23 cellular contexts compared by ENCODE assay signal in the genomic region with DNA sequence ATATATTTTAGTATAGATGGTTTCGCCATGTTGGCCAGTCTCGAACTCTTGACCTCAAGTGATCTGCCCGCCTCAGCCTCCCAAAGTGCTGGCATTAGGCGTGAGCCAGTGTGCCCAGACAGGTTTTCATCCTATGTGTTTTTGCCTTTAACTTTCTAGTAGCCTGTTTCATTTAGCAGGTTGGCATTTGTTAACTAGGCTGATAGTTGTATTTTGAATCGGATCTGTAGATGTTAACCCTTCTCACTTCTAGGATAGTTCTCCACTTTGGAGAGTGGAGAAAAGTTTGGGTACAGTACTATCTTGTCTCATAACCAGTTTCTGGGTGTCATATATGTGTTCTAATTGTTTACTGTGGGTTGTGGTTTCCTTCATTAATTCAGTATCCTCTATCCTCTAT. TPM values are rescaled to one million over a fixed set of nuclear protein-coding genes. Genes with fewer than 3 reads are reported as not detected.
"Had no signal": no experiment of that assay in that cellular context is flagged by ENCODE, and none has a peak within 500 bp of the region (broad histone marks: within the 10 kb centered on the region; RNA-seq: fewer than 3 reads in every experiment).

No MANE protein-coding gene starts in this region.

- DNase-seq: activated B cell treated with CpG ODN at 0.5 μM for 24 hours; activated CD4-positive, alpha-beta T cell treated with anti-CD3 and anti-CD28 coated beads for 48 hours; activated CD8-positive, alpha-beta T cell treated with anti-CD3 and anti-CD28 coated beads for 36 hours; activated effector memory CD4-positive, alpha-beta T cell treated with anti-CD3 and anti-CD28 coated beads, Interleukin-2, amount 50 U/mL, for 16 hours; activated naive CD8-positive, alpha-beta T cell treated with anti-CD3 and anti-CD28 coated beads, Interleukin-2, amount 10 ng/mL, durations not matched to agents 7 days and 5 days; anterior cingulate cortex; cerebellar nuclear complex; effector memory CD8-positive, alpha-beta T cell; foreskin keratinocyte; kidney glomerular epithelial cell; left ventricle myocardium superior; mesenchymal stem cell; natural killer cell; nucleus accumbens; right cardiac atrium; stimulated activated CD4-positive, alpha-beta T cell treated with anti-CD3 and anti-CD28 coated beads, Interleukin-4, amount 100 ng/mL, for 4 hours; stimulated activated CD8-positive, alpha-beta memory T cell treated with anti-CD3 and anti-CD28 coated beads, Interleukin-4, amount 100 ng/mL, for 48 hours; stimulated activated naive CD4-positive, alpha-beta T cell treated with Interleukin-2 at 50 U/mL for 16 hours; substantia nigra; uterus had no signal

- H3K4me3 Mint-ChIP-seq: activated B cell treated with CpG ODN at 0.5 μM for 24 hours; activated CD8-positive, alpha-beta T cell treated with anti-CD3 and anti-CD28 coated beads for 36 hours; activated naive CD8-positive, alpha-beta T cell treated with anti-CD3 and anti-CD28 coated beads, Interleukin-2, amount 10 ng/mL, durations not matched to agents 7 days and 5 days; dendritic cell treated with granulocyte-macrophage colony-stimulating factor and Interleukin-4, amounts not matched to agents 40 ng/mL and 50 ng/mL, for 4 days; effector memory CD8-positive, alpha-beta T cell; natural killer cell had no signal

- H3K9me3 Mint-ChIP-seq: activated B cell treated with CpG ODN at 0.5 μM for 24 hours; activated CD8-positive, alpha-beta T cell treated with anti-CD3 and anti-CD28 coated beads for 36 hours; activated naive CD8-positive, alpha-beta T cell treated with anti-CD3 and anti-CD28 coated beads, Interleukin-2, amount 10 ng/mL, durations not matched to agents 7 days and 5 days; dendritic cell treated with granulocyte-macrophage colony-stimulating factor and Interleukin-4, amounts not matched to agents 40 ng/mL and 50 ng/mL, for 4 days; effector memory CD8-positive, alpha-beta T cell; natural killer cell had no signal

- FAIRE-seq: TTC549 had no signal

- H3K27me3 Mint-ChIP-seq: activated B cell treated with CpG ODN at 0.5 μM for 24 hours; activated CD8-positive, alpha-beta T cell treated with anti-CD3 and anti-CD28 coated beads for 36 hours; activated naive CD8-positive, alpha-beta T cell treated with anti-CD3 and anti-CD28 coated beads, Interleukin-2, amount 10 ng/mL, durations not matched to agents 7 days and 5 days; dendritic cell treated with granulocyte-macrophage colony-stimulating factor and Interleukin-4, amounts not matched to agents 40 ng/mL and 50 ng/mL, for 4 days; effector memory CD8-positive, alpha-beta T cell had no signal

- H3K4me1 Mint-ChIP-seq: activated B cell treated with CpG ODN at 0.5 μM for 24 hours had no signal

- H3K27ac Mint-ChIP-seq: activated B cell treated with CpG ODN at 0.5 μM for 24 hours; activated naive CD8-positive, alpha-beta T cell treated with anti-CD3 and anti-CD28 coated beads, Interleukin-2, amount 10 ng/mL, durations not matched to agents 7 days and 5 days; dendritic cell treated with granulocyte-macrophage colony-stimulating factor and Interleukin-4, amounts not matched to agents 40 ng/mL and 50 ng/mL, for 4 days; natural killer cell had no signal

- ATAC-seq: activated CD8-positive, alpha-beta T cell treated with anti-CD3 and anti-CD28 coated beads for 36 hours; effector memory CD8-positive, alpha-beta T cell; foreskin keratinocyte; left ventricle myocardium superior; natural killer cell; right cardiac atrium had no signal

RNA-seq across cellular contexts. Expression of a gene that starts 7.3 kb away (rescaled TPM):
- total RNA-seq: activated B cell treated with CpG ODN at 0.5 μM for 24 hours, foreskin keratinocyte, smooth muscle cell had no signal
- polyA plus RNA-seq: foreskin keratinocyte had no signal
